8 cellular contexts compared by ENCODE assay signal in genomic region chr14:94026173-94026885, GRCh38. TPM values are rescaled to one million over a fixed set of nuclear protein-coding genes. Genes with fewer than 3 reads are reported as not detected.
DNase-seq lines count a peak whose midpoint lies in the region; ATAC-seq and TF ChIP-seq lines count a peak whose summit lies in the region.

Gene OTUB2 (plus strand): TSS chr14:94026340. CDS start chr14:94026538, 198 bp downstream.

- H3K9me3 Mint-ChIP-seq in central memory CD8-positive, alpha-beta T cell: no peaks in the 10 kb centered on the region

- intact Hi-C loops in spleen (cut with DNase I; ENCODE audit: low total_unique reads): no loop called here

- DNase-seq in AG04449 (ENCODE audit: low read depth, low spot score): peak; percentile 91
- DNase-seq in NCI-H226: peak; percentile 96
- peak; percentile 79 to 92 (median 82) for DNase-seq in activated CD4-positive, CD25-positive, alpha-beta regulatory T cell (lab: John Stamatoyannopoulos, UW)
- DNase-seq in central memory CD8-positive, alpha-beta T cell (ENCODE audit: low spot score in 2 of 2): peak; percentile 95 to 96
- peak; percentile 98 for DNase-seq in iris pigment epithelial cell (ENCODE audit: low read depth)
- peak; percentile 96 for DNase-seq in spleen

- TF ChIP-seq CTCF in AG04449 (IDR thresholded peaks at IDR 0.05; ENCODE audit: insufficient read depth, low read length, missing control alignments): no peak
- no peak for TF ChIP-seq CTCF in spleen (IDR thresholded peaks at IDR 0.05 in 8 of 11, conservative IDR thresholded peaks at IDR 0.05 in 3 of 11)

- H3K27me3 ChIP-seq in spleen (replicated peaks in 1 of 7): peaks cover 0 to 5% (median 0%) of the 10 kb centered on the region in 7 donors

- H3K4me1 Mint-ChIP-seq in central memory CD8-positive, alpha-beta T cell: peaks cover 12% of the 10 kb centered on the region

- H3K4me3 Mint-ChIP-seq in central memory CD8-positive, alpha-beta T cell: peak within 1 kb of the TSS; percentile 73

- H3K4me3 ChIP-seq in AG04449 (ENCODE audit: low read depth, low read length) (peak within 1 kb of the TSS; percentile 71), spleen (peak within 1 kb of the TSS; percentile 45 to 88 (median 61))

- H3K27ac ChIP-seq in spleen: peak within 1 kb of the TSS in 4 of 8 donors; percentile 5 to 68 (median 39)

- POLR2A ChIA-PET in AG04449 (lab: Yijun Ruan, JAX): interaction anchor here (0.6 kb wide), 2 partner anchors 86 to 1063 kb away, joined by 3 read pairs; no protein-coding TSS in a partner anchor

- CTCF ChIA-PET in AG04449 (lab: Yijun Ruan, JAX): interaction anchor here (1.0 to 13.1 kb wide), 8 partner anchors 9 to 110 kb away, joined by 3 to 135 read pairs (median 4); no protein-coding TSS in a partner anchor

- no peak within 1 kb of the TSS for H3K27ac Mint-ChIP-seq in central memory CD8-positive, alpha-beta T cell (ENCODE audit: low read depth)

- WGBS in spleen, 5 donors: 0 to 2% (median 1%) methylated on average over 22 to 74 of the region's 74 CpGs

- H3K9me3 ChIP-seq in spleen: no peaks in the 10 kb centered on the region

- H3K36me3 ChIP-seq in spleen: no peaks in the 10 kb centered on the region

- peaks cover 0 to 38% (median 18%) of the 10 kb centered on the region in 6 donors for H3K4me1 ChIP-seq in spleen

- peaks cover 27% of the 10 kb centered on the region for H3K27me3 Mint-ChIP-seq in central memory CD8-positive, alpha-beta T cell

- ATAC-seq in GM18909 (IDR thresholded peaks at IDR 0.05; ENCODE audit: poor library complexity, unreplicated experiment) (peak; percentile 99), HG03196 (IDR thresholded peaks at IDR 0.05; ENCODE audit: unreplicated experiment) (peak; percentile 97)
- ATAC-seq in central memory CD8-positive, alpha-beta T cell (replicated peaks; ENCODE audit: extremely low read depth, poor library complexity, severe bottlenecking): peak; percentile 100

- no peak for TF ChIP-seq POLR2A in spleen (IDR thresholded peaks at IDR 0.05)

- peaks cover 3% of the 10 kb centered on the region for H3K36me3 Mint-ChIP-seq in central memory CD8-positive, alpha-beta T cell (ENCODE audit: insufficient read depth)

RNA-seq across cellular contexts. Expression of gene OTUB2, which starts in this region (rescaled TPM):
- total RNA-seq in spleen: 1 to 10 TPM in 2 of 7 donors, under 1 TPM in 5; 0.23 to 1.1 (median 0.56) TPM
- under 1 TPM; 0.07 to 0.29 (median 0.08) TPM for polyA plus RNA-seq in spleen
